In the genomic region with DNA sequence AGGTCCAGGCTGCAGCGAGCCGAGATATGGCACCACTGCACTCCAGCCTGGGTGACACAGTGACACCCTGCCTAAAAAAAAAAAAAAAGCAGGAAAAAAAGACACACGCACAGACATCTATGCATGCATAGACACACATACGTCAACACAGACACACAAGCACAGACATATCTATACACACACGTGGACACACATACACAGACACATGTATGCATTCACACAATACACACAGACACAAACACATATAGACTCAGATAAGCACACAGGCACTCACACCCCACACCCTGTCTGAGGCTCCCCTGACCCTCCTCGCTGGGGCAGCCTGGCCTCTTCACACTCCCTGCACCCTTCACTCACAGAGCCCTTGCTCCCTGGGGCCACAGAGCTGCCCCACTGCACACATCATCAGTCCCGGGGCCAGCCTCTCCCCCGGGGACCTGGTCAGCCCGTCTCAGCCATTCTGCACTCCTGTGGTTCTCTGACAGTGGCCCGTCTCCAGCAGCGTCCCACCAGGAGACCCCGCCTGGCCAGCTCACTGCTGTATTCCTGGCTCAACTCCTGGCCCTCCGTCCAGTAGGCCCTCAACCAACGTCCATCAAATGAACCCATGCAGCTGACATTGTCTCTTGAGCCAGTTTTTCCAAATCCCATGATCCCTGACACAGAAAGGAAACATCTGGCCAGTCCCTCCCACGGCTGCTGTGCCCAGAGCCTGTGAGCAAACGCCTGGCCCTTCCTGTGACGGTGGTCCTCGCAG, we compare ENCODE assay signal across 11 cellular contexts. TPM values are rescaled to one million over a fixed set of nuclear protein-coding genes. Genes with fewer than 3 reads are reported as not detected.
DNase-seq lines count a peak whose midpoint lies in the region; ATAC-seq and TF ChIP-seq lines count a peak whose summit lies in the region.
"Had no signal": no experiment of that assay in that cellular context is flagged by ENCODE, and none has a peak within 500 bp of the region (broad histone marks: within the 10 kb centered on the region; RNA-seq: fewer than 3 reads in every experiment).

No MANE protein-coding gene starts in this region.

- H3K27me3 ChIP-seq in CD8-positive, alpha-beta T cell (ENCODE audit: insufficient read depth, low read length): no peaks in the 10 kb centered on the region

- peaks cover 20% of the 10 kb centered on the region for H3K4me1 Mint-ChIP-seq in CD8-positive, alpha-beta T cell (ENCODE audit: low read depth)
- peaks cover 7 to 14% (median 13%) of the 10 kb centered on the region in 3 donors for H3K4me1 Mint-ChIP-seq in IgD-negative memory B cell
- peaks cover 17 to 28% (median 25%) of the 10 kb centered on the region in 4 donors for H3K4me1 Mint-ChIP-seq in naive thymus-derived CD8-positive, alpha-beta T cell

- TF ChIP-seq CTCF in CD8-positive, alpha-beta T cell (IDR thresholded peaks at IDR 0.05): no peak

- H3K27me3 Mint-ChIP-seq in CD8-positive, alpha-beta T cell (ENCODE audit: low read depth): no peaks in the 10 kb centered on the region
- H3K27me3 Mint-ChIP-seq in IgD-negative memory B cell: peaks cover 2% of the 10 kb centered on the region
- H3K27me3 Mint-ChIP-seq in naive thymus-derived CD8-positive, alpha-beta T cell: peaks cover 0 to 10% (median 3%) of the 10 kb centered on the region in 5 donors

- CTCF ChIA-PET in CD8-positive, alpha-beta T cell (lab: Charles Lee): interaction anchor here (0.9 to 3.8 kb wide), 24 partner anchors 10 to 149 kb away, joined by 3 to 44 read pairs (median 6); a partner anchor contains a TSS

- POLR2A ChIA-PET in CD8-positive, alpha-beta T cell (lab: Charles Lee): interaction anchor here (0.6 to 1.1 kb wide), 2 partner anchors 50 to 102 kb away, joined by 3 read pairs; no protein-coding TSS in a partner anchor
- POLR2A ChIA-PET in naive thymus-derived CD8-positive, alpha-beta T cell (lab: Charles Lee): interaction anchor here (1.1 to 1.5 kb wide), 2 partner anchors 22 to 136 kb away, joined by 4 to 5 read pairs; no protein-coding TSS in a partner anchor

- peak in 1 of 7 experiments; percentile 11 for DNase-seq in CD8-positive, alpha-beta T cell
- peak; percentile 48 for DNase-seq in dermis blood vessel endothelial cell
- no peak for DNase-seq in naive thymus-derived CD8-positive, alpha-beta T cell
- no peak for DNase-seq in COLO829 (ENCODE audit: low spot score)
- no peak for DNase-seq in NCI-H748 treated with DMSO at 0.1 percent for 48 hours (lab: John Stamatoyannopoulos, UW)
- DNase-seq: NCI-H446 treated with DMSO at 0.1 percent for 48 hours had no signal

- no peaks in the 10 kb centered on the region for H3K9me3 ChIP-seq in CD8-positive, alpha-beta T cell (ENCODE audit: low read length)

- ATAC-seq in CD8-positive, alpha-beta T cell: no peak
- no peak for ATAC-seq in naive thymus-derived CD8-positive, alpha-beta T cell
- ATAC-seq in HG03439 (IDR thresholded peaks at IDR 0.05; ENCODE audit: unreplicated experiment): no peak
- ATAC-seq in HG03095 (IDR thresholded peaks at IDR 0.05; ENCODE audit: unreplicated experiment): no peak

- no peaks in the 10 kb centered on the region for H3K36me3 Mint-ChIP-seq in CD8-positive, alpha-beta T cell
- no peaks in the 10 kb centered on the region for H3K36me3 Mint-ChIP-seq in IgD-negative memory B cell
- no peaks in the 10 kb centered on the region for H3K36me3 Mint-ChIP-seq in naive thymus-derived CD8-positive, alpha-beta T cell

- H3K27ac ChIP-seq in CD8-positive, alpha-beta T cell (ENCODE audit: low read depth, low read length): no peak overlapping the region

- intact Hi-C loops in CD8-positive, alpha-beta T cell (cut with DNase I, micrococcal nuclease): no loop called here

- H3K9me3 Mint-ChIP-seq in CD8-positive, alpha-beta T cell: no peaks in the 10 kb centered on the region
- H3K9me3 Mint-ChIP-seq in IgD-negative memory B cell: no peaks in the 10 kb centered on the region
- H3K9me3 Mint-ChIP-seq in naive thymus-derived CD8-positive, alpha-beta T cell: no peaks in the 10 kb centered on the region

- H3K27ac Mint-ChIP-seq in CD8-positive, alpha-beta T cell: no peak overlapping the region
- peak overlapping the region; percentile 8 to 63 (median 50) for H3K27ac Mint-ChIP-seq in IgD-negative memory B cell
- H3K27ac Mint-ChIP-seq in naive thymus-derived CD8-positive, alpha-beta T cell: peak overlapping the region in 1 of 10 donors; percentile 84

- no peaks in the 10 kb centered on the region for H3K36me3 ChIP-seq in CD8-positive, alpha-beta T cell (ENCODE audit: insufficient read depth, low read length)

- peak overlapping the region; percentile 50 for H3K4me3 ChIP-seq in CD8-positive, alpha-beta T cell (ENCODE audit: low read depth, low read length)

- peaks cover 21% of the 10 kb centered on the region for H3K4me1 ChIP-seq in CD8-positive, alpha-beta T cell (ENCODE audit: insufficient read depth, low read length)

- H3K4me3 Mint-ChIP-seq in CD8-positive, alpha-beta T cell: peak overlapping the region; percentile 22
- peak overlapping the region in 3 of 4 donors; percentile 30 to 61 (median 44) for H3K4me3 Mint-ChIP-seq in IgD-negative memory B cell
- peak overlapping the region in 9 of 10 donors; percentile 15 to 65 (median 51) for H3K4me3 Mint-ChIP-seq in naive thymus-derived CD8-positive, alpha-beta T cell

RNA-seq across cellular contexts. Expression of a gene that starts 4.6 kb away (rescaled TPM):
- 10 to 100 TPM; 17.1 to 19.6 TPM for total RNA-seq in CD8-positive, alpha-beta T cell
- 12.0 TPM for polyA plus RNA-seq in IgD-negative memory B cell
- 20.6 and 22.8 TPM in 2 replicates for total RNA-seq in dermis blood vessel endothelial cell
- 10 to 100 TPM; 29.8 to 33.9 TPM for total RNA-seq in naive thymus-derived CD8-positive, alpha-beta T cell
- 10 to 100 TPM in 1 of 3 donors, 1 to 10 TPM in 2; 7.8 to 11.3 (median 9.2) TPM for polyA plus RNA-seq in naive thymus-derived CD8-positive, alpha-beta T cell
- total RNA-seq: HT1080 had no signal

RNA-seq across cellular contexts. Expression of a gene that starts 26.5 kb away (rescaled TPM):
- under 1 TPM; 0.19 to 0.25 TPM for total RNA-seq in CD8-positive, alpha-beta T cell
- not detected for polyA plus RNA-seq in IgD-negative memory B cell
- total RNA-seq in dermis blood vessel endothelial cell: 0.33 and 0.51 TPM in 2 replicates
- total RNA-seq in naive thymus-derived CD8-positive, alpha-beta T cell: not detected
- not detected for polyA plus RNA-seq in naive thymus-derived CD8-positive, alpha-beta T cell
- total RNA-seq: HT1080 had no signal

RNA-seq across cellular contexts. Expression of a gene that starts 42.1 kb away (rescaled TPM):
- not detected for total RNA-seq in CD8-positive, alpha-beta T cell
- polyA plus RNA-seq in IgD-negative memory B cell: not detected
- not detected in 2 replicates for total RNA-seq in dermis blood vessel endothelial cell
- not detected for total RNA-seq in naive thymus-derived CD8-positive, alpha-beta T cell
- not detected for polyA plus RNA-seq in naive thymus-derived CD8-positive, alpha-beta T cell
- total RNA-seq: H7, HT1080 had no signal
